Comparison of ENCODE assay signal across 7 cellular contexts in genomic region chrX:23902419-23902818, GRCh38. TPM values are rescaled to one million over a fixed set of nuclear protein-coding genes. Genes with fewer than 3 reads are reported as not detected.
A peak's percentile ranks its signal among the peaks of the same experiment; 100 is the strongest.
DNase-seq lines count a peak whose midpoint lies in the region; ATAC-seq, FAIRE-seq and TF ChIP-seq lines count a peak whose summit lies in the region.

No MANE protein-coding gene starts in this region.

- peak overlapping the region in 1 of 4 donors; percentile 11 for H3K4me3 ChIP-seq in pancreas

- 0% methylated on average over 2 of the region's 2 CpGs for WGBS in pancreas, 2 donors

- H3K27ac ChIP-seq in pancreas: peak overlapping the region in 2 of 4 donors; percentile 50 to 67

- peak; percentile 89 for FAIRE-seq in pancreas (lab: Jason Lieb, UNC)

- H3K36me3 ChIP-seq in pancreas: no peaks in the 10 kb centered on the region

- ATAC-seq in pancreas (peak; percentile 72 to 85 (median 82)), HG02763 (IDR thresholded peaks at IDR 0.05; ENCODE audit: unreplicated experiment) (no peak), GM21825 (IDR thresholded peaks at IDR 0.05; ENCODE audit: unreplicated experiment) (no peak)

- H3K9me3 ChIP-seq in pancreas: no peaks in the 10 kb centered on the region

- no peaks in the 10 kb centered on the region for H3K27me3 ChIP-seq in pancreas

- intact Hi-C loops in pancreas (cut with DNase I): loop anchor here in 2 of 3 donors (5.0 to 10.0 kb wide), 2 partner anchors 120 to 128 kb away; partner anchors contain the start of gene SAT1 (in 1 of the 2)

- DNase-seq in G401 (ENCODE audit: low spot score) (peak; percentile 72), LHCN-M2 (ENCODE audit: low read depth) (peak; percentile 58), SW480 (ENCODE audit: low spot score) (peak; percentile 74), fibroblast of the conjunctiva (ENCODE audit: low read depth) (peak; percentile 51), pancreas (no peak)

- in situ Hi-C loops in G401 (cut with HindIII; ENCODE audit: low sequenced_read_pairs): no loop called here

- TF ChIP-seq CTCF in pancreas (IDR thresholded peaks at IDR 0.05): peak; percentile 9 to 35 (median 29)

- H3K4me1 ChIP-seq in pancreas: peaks cover 0 to 6% (median 0%) of the 10 kb centered on the region in 3 donors

RNA-seq across cellular contexts. Expression of gene APOO, which starts 5.3 kb away (rescaled TPM):
- 21.0 and 21.9 TPM in 2 replicates for total RNA-seq in G401 (2014; rRNA removed; shearing (Covaris generic))
- 14.6 and 14.7 TPM in 2 replicates for total RNA-seq in LHCN-M2 (2014; rRNA removed)
- polyA plus RNA-seq in LHCN-M2 (2012): 23.9 TPM
- 10 to 100 TPM in 1 of 6 donors, 1 to 10 TPM in 5; 4.8 to 11.5 (median 7.6) TPM for total RNA-seq in pancreas
- polyA plus RNA-seq in pancreas: 10 to 100 TPM in 1 of 2 donors, 1 to 10 TPM in 1; 10.0 to 16.9 TPM

RNA-seq across cellular contexts. Expression of gene CXorf58, which starts 5.4 kb away (rescaled TPM):
- total RNA-seq in G401 (2014; rRNA removed; shearing (Covaris generic)): not detected in 2 replicates
- total RNA-seq in LHCN-M2 (2014; rRNA removed) (0.06 TPM in 1 of 2 replicates, not detected in the other), pancreas (under 1 TPM in 5 of 6 donors, not detected in 1; 0.09 to 0.40 (median 0.16) TPM)
- not detected for polyA plus RNA-seq in LHCN-M2 (2012)
- under 1 TPM; 0.07 to 0.19 TPM for polyA plus RNA-seq in pancreas

Comparison
In these comparisons a context has a peak if more than half of its experiments do, and no peak if none do; other contexts are left out.
1. DNase-seq: peak in G401 (single experiment), LHCN-M2 (single experiment), SW480 (single experiment) and fibroblast of the conjunctiva (single experiment); none in pancreas (0 of 6).
2. ATAC-seq: peak in pancreas (4 of 4); none in HG02763 (single experiment) and GM21825 (single experiment).